ENCODE assay signal across 8 cellular contexts in genomic region chr7:46352335-46352954, GRCh38.
A peak's percentile ranks its signal among the peaks of the same experiment; 100 is the strongest.
DNase-seq lines count a peak whose midpoint lies in the region; TF ChIP-seq lines count a peak whose summit lies in the region.

No MANE protein-coding gene starts in this region.

- no peak for TF ChIP-seq POLR2A in thyroid gland (IDR thresholded peaks at IDR 0.05)

- WGBS in thyroid gland, 2 donors, result 11 to 22% methylated on average over 2 of the region's 2 CpGs

- H3K9me2 ChIP-seq in Loucy (replicated peaks; ENCODE audit: low read depth, low read length), result no peaks in the 10 kb centered on the region

- intact Hi-C loops in activated CD4-positive, alpha-beta memory T cell treated with anti-CD3 and anti-CD28 coated beads for 36 hours (cut with micrococcal nuclease), result loop anchor here (1.0 kb wide), 2 partner anchors 430 to 435 kb away; no protein-coding TSS in a partner anchor
- intact Hi-C loops in thyroid gland (cut with DNase I), result no loop called here

- no peaks in the 10 kb centered on the region for H3K4me1 ChIP-seq in Loucy (ENCODE audit: insufficient read depth, low read length, poor library complexity, severe bottlenecking)
- no peaks in the 10 kb centered on the region for H3K4me1 ChIP-seq in thyroid gland

- H3K36me3 ChIP-seq in Loucy (ENCODE audit: insufficient read depth, low read length) (no peaks in the 10 kb centered on the region), thyroid gland (no peaks in the 10 kb centered on the region)

- no peaks in the 10 kb centered on the region for H3K4me1 Mint-ChIP-seq in activated CD4-positive, alpha-beta memory T cell treated with anti-CD3 and anti-CD28 coated beads for 36 hours (ENCODE audit: low read depth)
- H3K4me1 Mint-ChIP-seq in activated CD4-positive, alpha-beta memory T cell treated with anti-CD3 and anti-CD28 coated beads, Interleukin-2, amount 10 ng/mL, durations not matched to agents 7 days and 5 days, result no peaks in the 10 kb centered on the region
- no peaks in the 10 kb centered on the region for H3K4me1 Mint-ChIP-seq in T-helper 2 cell treated with Interferon-gamma antibody and Interleukin-4, amounts not matched to agents 5 μg/mL and 100 μg/mL, for 36 hours (ENCODE audit: low read depth)

- H3K79me2 ChIP-seq in Loucy (ENCODE audit: insufficient read depth, low read length), result no peaks in the 10 kb centered on the region

- H3F3A ChIP-seq in Loucy (ENCODE audit: low read depth), result no peaks in the 10 kb centered on the region

- no peak overlapping the region for H3K27ac ChIP-seq in thyroid gland

- H3K9ac ChIP-seq in Loucy (ENCODE audit: low read depth, low read length, poor library complexity, severe bottlenecking), result no peak overlapping the region

- H3K27me3 ChIP-seq in Loucy (ENCODE audit: insufficient read depth, low read length, poor library complexity, severe bottlenecking) (no peaks in the 10 kb centered on the region), thyroid gland (no peaks in the 10 kb centered on the region)

- peak; percentile 22 for DNase-seq in activated CD4-positive, alpha-beta memory T cell treated with anti-CD3 and anti-CD28 coated beads for 36 hours
- no peak for DNase-seq in activated CD4-positive, alpha-beta memory T cell treated with anti-CD3 and anti-CD28 coated beads, Interleukin-2, amount 10 ng/mL, durations not matched to agents 7 days and 5 days
- DNase-seq in astrocyte of the hippocampus (ENCODE audit: low read depth, low spot score) (peak; percentile 87), iPS-NIHi11 (ENCODE audit: low spot score) (peak; percentile 79), thyroid gland (peak; percentile 49 to 60), GDM1 (lab: John Stamatoyannopoulos, UW) (no peak)
- DNase-seq in T-helper 2 cell treated with Interferon-gamma antibody and Interleukin-4, amounts not matched to agents 5 μg/mL and 100 μg/mL, for 36 hours (ENCODE audit: low spot score), result no peak

- TF ChIP-seq CTCF in Loucy (conservative IDR thresholded peaks at IDR 0.05; ENCODE audit: low read length), result peak; percentile 46
- TF ChIP-seq CTCF in thyroid gland (IDR thresholded peaks at IDR 0.05), result peak in 5 of 6 experiments; percentile 13 to 95 (median 64)

- no peaks in the 10 kb centered on the region for H3K27me3 Mint-ChIP-seq in activated CD4-positive, alpha-beta memory T cell treated with anti-CD3 and anti-CD28 coated beads for 36 hours
- no peaks in the 10 kb centered on the region for H3K27me3 Mint-ChIP-seq in activated CD4-positive, alpha-beta memory T cell treated with anti-CD3 and anti-CD28 coated beads, Interleukin-2, amount 10 ng/mL, durations not matched to agents 7 days and 5 days
- no peaks in the 10 kb centered on the region for H3K27me3 Mint-ChIP-seq in T-helper 2 cell treated with Interferon-gamma antibody and Interleukin-4, amounts not matched to agents 5 μg/mL and 100 μg/mL, for 36 hours (ENCODE audit: low read depth)

- no peak overlapping the region for H3K4me3 Mint-ChIP-seq in activated CD4-positive, alpha-beta memory T cell treated with anti-CD3 and anti-CD28 coated beads for 36 hours
- no peak overlapping the region for H3K4me3 Mint-ChIP-seq in activated CD4-positive, alpha-beta memory T cell treated with anti-CD3 and anti-CD28 coated beads, Interleukin-2, amount 10 ng/mL, durations not matched to agents 7 days and 5 days
- no peak overlapping the region for H3K4me3 Mint-ChIP-seq in T-helper 2 cell treated with Interferon-gamma antibody and Interleukin-4, amounts not matched to agents 5 μg/mL and 100 μg/mL, for 36 hours

- no peaks in the 10 kb centered on the region for H3K9me3 Mint-ChIP-seq in activated CD4-positive, alpha-beta memory T cell treated with anti-CD3 and anti-CD28 coated beads for 36 hours
- H3K9me3 Mint-ChIP-seq in activated CD4-positive, alpha-beta memory T cell treated with anti-CD3 and anti-CD28 coated beads, Interleukin-2, amount 10 ng/mL, durations not matched to agents 7 days and 5 days, result no peaks in the 10 kb centered on the region
- H3K9me3 Mint-ChIP-seq in T-helper 2 cell treated with Interferon-gamma antibody and Interleukin-4, amounts not matched to agents 5 μg/mL and 100 μg/mL, for 36 hours, result no peaks in the 10 kb centered on the region

- H3K4me3 ChIP-seq in Loucy (ENCODE audit: low read length, poor library complexity, severe bottlenecking) (no peak overlapping the region), thyroid gland (replicated peaks in 1 of 3) (no peak overlapping the region)

- POLR2A ChIA-PET in activated CD4-positive, alpha-beta memory T cell treated with anti-CD3 and anti-CD28 coated beads for 36 hours (lab: Charles Lee), result no interaction called here
- POLR2A ChIA-PET in activated CD4-positive, alpha-beta memory T cell treated with anti-CD3 and anti-CD28 coated beads, Interleukin-2, amount 10 ng/mL, durations not matched to agents 7 days and 5 days (lab: Charles Lee), result no interaction called here

- H3K27ac Mint-ChIP-seq in activated CD4-positive, alpha-beta memory T cell treated with anti-CD3 and anti-CD28 coated beads for 36 hours, result no peak overlapping the region
- no peak overlapping the region for H3K27ac Mint-ChIP-seq in activated CD4-positive, alpha-beta memory T cell treated with anti-CD3 and anti-CD28 coated beads, Interleukin-2, amount 10 ng/mL, durations not matched to agents 7 days and 5 days
- H3K27ac Mint-ChIP-seq in T-helper 2 cell treated with Interferon-gamma antibody and Interleukin-4, amounts not matched to agents 5 μg/mL and 100 μg/mL, for 36 hours, result no peak overlapping the region

- no peaks in the 10 kb centered on the region for H4K20me1 ChIP-seq in Loucy (ENCODE audit: insufficient read depth, low read length, poor library complexity, severe bottlenecking)

- H3K4me2 ChIP-seq in Loucy (ENCODE audit: low read depth, low read length, poor library complexity, severe bottlenecking), result no peak overlapping the region

- CTCF ChIA-PET in activated CD4-positive, alpha-beta memory T cell treated with anti-CD3 and anti-CD28 coated beads for 36 hours (lab: Charles Lee), result interaction anchor here (1.4 kb wide), 1 partner anchor 430 kb away, joined by 5 read pairs; no protein-coding TSS in a partner anchor
- CTCF ChIA-PET in activated CD4-positive, alpha-beta memory T cell treated with anti-CD3 and anti-CD28 coated beads, Interleukin-2, amount 10 ng/mL, durations not matched to agents 7 days and 5 days (lab: Charles Lee), result interaction anchor here (1.8 kb wide), 1 partner anchor 435 kb away, joined by 5 read pairs; no protein-coding TSS in a partner anchor

- no peak overlapping the region for H2AFZ ChIP-seq in Loucy (ENCODE audit: low read length)

- no peaks in the 10 kb centered on the region for H3K36me3 Mint-ChIP-seq in activated CD4-positive, alpha-beta memory T cell treated with anti-CD3 and anti-CD28 coated beads for 36 hours
- no peaks in the 10 kb centered on the region for H3K36me3 Mint-ChIP-seq in activated CD4-positive, alpha-beta memory T cell treated with anti-CD3 and anti-CD28 coated beads, Interleukin-2, amount 10 ng/mL, durations not matched to agents 7 days and 5 days (ENCODE audit: low read depth)
- H3K36me3 Mint-ChIP-seq in T-helper 2 cell treated with Interferon-gamma antibody and Interleukin-4, amounts not matched to agents 5 μg/mL and 100 μg/mL, for 36 hours (ENCODE audit: low read depth), result no peaks in the 10 kb centered on the region

- H3K9me3 ChIP-seq in Loucy (ENCODE audit: insufficient read depth, low read depth, low read length), result no peaks in the 10 kb centered on the region
- H3K9me3 ChIP-seq in thyroid gland, result no peaks in the 10 kb centered on the region

Comparison
In these comparisons a context has a peak if more than half of its experiments do, and no peak if none do; other contexts are left out.
1. DNase-seq: peak in activated CD4-positive, alpha-beta memory T cell treated with anti-CD3 and anti-CD28 coated beads for 36 hours (single experiment), astrocyte of the hippocampus (single experiment), iPS-NIHi11 (single experiment) and thyroid gland (2 of 2); none in activated CD4-positive, alpha-beta memory T cell treated with anti-CD3 and anti-CD28 coated beads, Interleukin-2, amount 10 ng/mL, durations not matched to agents 7 days and 5 days (single experiment), T-helper 2 cell treated with Interferon-gamma antibody and Interleukin-4, amounts not matched to agents 5 μg/mL and 100 μg/mL, for 36 hours (single experiment) and GDM1 (single experiment).